ENCODE assay signal across 1 cellular context in genomic region chr1:43172532-43172972, GRCh38.
TF ChIP-seq lines count a peak whose summit lies in the region.

No MANE protein-coding gene starts in this region.

TF ChIP-seq in K562, 482 proteins besides CTCF, POLR2A, EP300 and RAD21 (continued from another document and continues in another):
- TF ChIP-seq ZNF277 (CRISPR knock-in tag; IDR thresholded peaks at IDR 0.05; ENCODE audit: borderline replicate concordance) (no peak), ZBTB33 (CRISPR knock-in tag; IDR thresholded peaks at IDR 0.05) (peak; percentile 58; the same call in 1 of the 2 replicates), SP1 (CRISPR knock-in tag; IDR thresholded peaks at IDR 0.05) (no peak), KLF1 (tag; IDR thresholded peaks at IDR 0.05) (no peak), RBM34 (IDR thresholded peaks at IDR 0.05; ENCODE audit: borderline replicate concordance, insufficient read depth, low read length) (no peak), FUS (optimal IDR thresholded peaks at IDR 0.05; ENCODE audit: low read depth, low read length) (no peak), ZNF263 (CRISPR knock-in tag; IDR thresholded peaks at IDR 0.05; ENCODE audit: borderline replicate concordance) (peak; percentile 76), CGGBP1 (CRISPR knock-in tag; IDR thresholded peaks at IDR 0.05) (no peak), SMAD2 (IDR thresholded peaks at IDR 0.05; ENCODE audit: low read depth, low read length) (no peak), ZNF274 (IDR thresholded peaks at IDR 0.05; ENCODE audit: borderline replicate concordance, low read depth, low read length) (no peak), HEY1 (CRISPR knock-in tag; IDR thresholded peaks at IDR 0.05; ENCODE audit: borderline replicate concordance) (no peak), SMARCB1 (IDR thresholded peaks at IDR 0.05; ENCODE audit: insufficient read length, low read depth) (no peak), ZNF512 (tag; IDR thresholded peaks at IDR 0.05) (no peak), ZNF197 (CRISPR knock-in tag; IDR thresholded peaks at IDR 0.05; ENCODE audit: low read depth) (no peak), ZNF655 (CRISPR knock-in tag; IDR thresholded peaks at IDR 0.05) (no peak), ZBTB40 (IDR thresholded peaks at IDR 0.05) (no peak), ZBTB40 (CRISPR knock-in tag; IDR thresholded peaks at IDR 0.05) (peak; percentile 47; the same call in 1 of the 2 replicates), ARID3B (CRISPR knock-in tag; IDR thresholded peaks at IDR 0.05; ENCODE audit: borderline replicate concordance) (no peak), TRIM25 (IDR thresholded peaks at IDR 0.05; ENCODE audit: borderline replicate concordance) (no peak), SLC30A9 (CRISPR knock-in tag; IDR thresholded peaks at IDR 0.05) (no peak), MTF1 (CRISPR knock-in tag; IDR thresholded peaks at IDR 0.05; ENCODE audit: borderline replicate concordance) (no peak), ILK (tag; IDR thresholded peaks at IDR 0.05; ENCODE audit: borderline replicate concordance, low read depth) (no peak), DEAF1 (CRISPR knock-in tag; IDR thresholded peaks at IDR 0.05) (no peak), ZNF324 (CRISPR knock-in tag; IDR thresholded peaks at IDR 0.05) (no peak), PBX2 (CRISPR knock-in tag; IDR thresholded peaks at IDR 0.05; ENCODE audit: low read depth) (no peak), PBX2 (tag; conservative IDR thresholded peaks at IDR 0.05; ENCODE audit: low read depth) (no peak), NR3C1 (CRISPR knock-in tag; IDR thresholded peaks at IDR 0.05) (peak; percentile 82; the same call in 1 of the 2 replicates), SREBF2 (CRISPR knock-in tag; IDR thresholded peaks at IDR 0.05) (no peak)
